ENCODE assay signal across 8 cellular contexts in the genomic region with DNA sequence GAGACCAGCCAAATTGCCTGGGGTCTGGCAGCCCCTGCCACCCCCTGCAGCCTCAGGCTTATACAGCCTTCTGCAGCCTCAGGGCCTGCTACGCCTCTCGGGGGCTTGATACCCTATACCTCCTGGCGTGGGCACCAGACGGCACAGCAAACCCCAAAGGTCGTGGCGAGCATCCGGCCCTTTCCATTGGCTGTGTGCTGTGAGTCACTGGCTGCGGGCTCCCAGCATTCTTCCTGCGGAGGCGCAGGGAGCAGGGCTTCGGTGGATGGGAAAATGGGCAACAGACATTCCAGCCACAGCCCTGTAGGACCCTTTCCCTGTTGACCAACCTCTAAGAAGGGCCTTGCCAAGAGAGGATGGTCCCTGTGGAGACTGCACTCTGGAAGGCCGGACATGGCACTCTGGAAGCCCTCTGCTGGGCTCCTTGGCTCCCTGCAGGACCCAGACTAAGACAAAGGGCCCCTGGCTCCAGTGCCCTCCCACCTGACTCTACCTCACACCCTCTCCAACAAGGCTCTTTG. TPM values are rescaled to one million over a fixed set of nuclear protein-coding genes. Genes with fewer than 3 reads are reported as not detected.
A peak's percentile ranks its signal among the peaks of the same experiment; 100 is the strongest.
DNase-seq lines count a peak whose midpoint lies in the region; ATAC-seq and TF ChIP-seq lines count a peak whose summit lies in the region.
"Had no signal": no experiment of that assay in that cellular context is flagged by ENCODE, and none has a peak within 500 bp of the region (broad histone marks: within the 10 kb centered on the region; RNA-seq: fewer than 3 reads in every experiment).

No MANE protein-coding gene starts in this region.

- no peak overlapping the region for H3K4me3 ChIP-seq in gastrocnemius medialis

- in situ Hi-C loops in gastrocnemius medialis (cut with MboI; ENCODE audit: low sequenced_read_pairs in 4 of 4) = loop anchor here in 1 of 4 donors (10.0 kb wide), 1 partner anchor 128 kb away; no protein-coding TSS in a partner anchor

- no peak overlapping the region for H3K27ac ChIP-seq in RWPE1
- no peak overlapping the region for H3K27ac ChIP-seq in gastrocnemius medialis

- no peaks in the 10 kb centered on the region for H3K36me3 Mint-ChIP-seq in activated naive CD4-positive, alpha-beta T cell treated with anti-CD3 and anti-CD28 coated beads for 36 hours (ENCODE audit: low read depth)
- H3K36me3 Mint-ChIP-seq: brain had no signal

- H3K4me1 ChIP-seq in gastrocnemius medialis = peaks cover 15 to 16% of the 10 kb centered on the region in 2 donors

- H3K4me3 Mint-ChIP-seq in activated naive CD4-positive, alpha-beta T cell treated with anti-CD3 and anti-CD28 coated beads for 36 hours = no peak overlapping the region
- H3K4me3 Mint-ChIP-seq: brain had no signal

- CTCF ChIA-PET in RWPE1 (lab: Yijun Ruan, JAX) = interaction anchor here (1.3 kb wide), 1 partner anchor 66 kb away, joined by 3 read pairs; no protein-coding TSS in a partner anchor
- CTCF ChIA-PET in activated naive CD4-positive, alpha-beta T cell treated with anti-CD3 and anti-CD28 coated beads for 36 hours (lab: Charles Lee) = interaction anchor here (2.1 kb wide), 1 partner anchor 66 kb away, joined by 8 read pairs; no protein-coding TSS in a partner anchor

- H3K27ac Mint-ChIP-seq in activated naive CD4-positive, alpha-beta T cell treated with anti-CD3 and anti-CD28 coated beads for 36 hours = no peak overlapping the region
- H3K27ac Mint-ChIP-seq: brain had no signal

- peak; percentile 34 for TF ChIP-seq CTCF in RWPE1 (conservative IDR thresholded peaks at IDR 0.05; ENCODE audit: low read depth)
- TF ChIP-seq CTCF in gastrocnemius medialis (IDR thresholded peaks at IDR 0.05 in 4 of 5, conservative IDR thresholded peaks at IDR 0.05 in 1 of 5) = peak; percentile 22 to 57 (median 39)

- intact Hi-C loops in gastrocnemius medialis (cut with DNase I; ENCODE audit: low total_unique reads) = loop anchor here (1.0 kb wide), 1 partner anchor 66 kb away; no protein-coding TSS in a partner anchor
- intact Hi-C loops in activated naive CD4-positive, alpha-beta T cell treated with anti-CD3 and anti-CD28 coated beads for 36 hours (cut with micrococcal nuclease) = no loop called here

- H3K4me1 Mint-ChIP-seq in activated naive CD4-positive, alpha-beta T cell treated with anti-CD3 and anti-CD28 coated beads for 36 hours (ENCODE audit: low read depth) = no peaks in the 10 kb centered on the region

- ATAC-seq in gastrocnemius medialis = peak in 1 of 2 donors; percentile 37

- DNase-seq in H4 (ENCODE audit: low spot score) = peak; percentile 72
- peak; percentile 41 for DNase-seq in RWPE1 (ENCODE audit: low spot score)
- peak; percentile 42 for DNase-seq in glomerular visceral epithelial cell (ENCODE audit: extremely low spot score)
- no peak for DNase-seq in gastrocnemius medialis
- DNase-seq in NCI-H2107 treated with DMSO at 0.1 percent for 48 hours (lab: John Stamatoyannopoulos, UW; ENCODE audit: unreplicated experiment) = no peak
- no peak for DNase-seq in GF-D8 (lab: John Stamatoyannopoulos, UW)
- DNase-seq in activated naive CD4-positive, alpha-beta T cell treated with anti-CD3 and anti-CD28 coated beads for 36 hours = no peak

- POLR2A ChIA-PET in RWPE1 (lab: Yijun Ruan, JAX; ENCODE audit: low non-redundant PET) = no interaction called here

- no peaks in the 10 kb centered on the region for H3K27me3 Mint-ChIP-seq in activated naive CD4-positive, alpha-beta T cell treated with anti-CD3 and anti-CD28 coated beads for 36 hours (ENCODE audit: low read depth)

- H3K27me3 ChIP-seq in gastrocnemius medialis = no peaks in the 10 kb centered on the region

- H3K9me3 Mint-ChIP-seq in activated naive CD4-positive, alpha-beta T cell treated with anti-CD3 and anti-CD28 coated beads for 36 hours = no peaks in the 10 kb centered on the region

- H3K9me3 ChIP-seq in gastrocnemius medialis = no peaks in the 10 kb centered on the region

- no peaks in the 10 kb centered on the region for H3K36me3 ChIP-seq in gastrocnemius medialis

- TF ChIP-seq POLR2A in gastrocnemius medialis (IDR thresholded peaks at IDR 0.05) = no peak

RNA-seq across cellular contexts. Expression of a gene that starts 59.6 kb away (rescaled TPM):
- total RNA-seq in H4 (2014; rRNA removed; shearing (Covaris generic)) = 0.41 and 0.66 TPM in 2 replicates
- total RNA-seq in gastrocnemius medialis = 10 to 100 TPM in 1 of 4 donors, 1 to 10 TPM in 3; 1.5 to 12.0 (median 2.5) TPM
- under 1 TPM; 0.02 to 0.12 TPM for total RNA-seq in activated naive CD4-positive, alpha-beta T cell treated with anti-CD3 and anti-CD28 coated beads for 36 hours

Comparison
In these comparisons a context has a peak if more than half of its experiments do, and no peak if none do; other contexts are left out.
1. DNase-seq: peak in H4 (single experiment), RWPE1 (single experiment) and glomerular visceral epithelial cell (single experiment); none in gastrocnemius medialis (0 of 2), NCI-H2107 treated with DMSO at 0.1 percent for 48 hours (single experiment), GF-D8 (single experiment) and activated naive CD4-positive, alpha-beta T cell treated with anti-CD3 and anti-CD28 coated beads for 36 hours (single experiment).